In genomic region chr1:154137888-154138287, GRCh38 we compare ENCODE assay signal across 22 cellular contexts. TPM values are rescaled to one million over a fixed set of nuclear protein-coding genes. Genes with fewer than 3 reads are reported as not detected.
"Had no signal": no experiment of that assay in that cellular context is flagged by ENCODE, and none has a peak within 500 bp of the region (broad histone marks: within the 10 kb centered on the region; RNA-seq: fewer than 3 reads in every experiment).

No MANE protein-coding gene starts in this region.

- DNase-seq: IMR-90, Kasumi-1, MM.1S, NCI-H1092 treated with DMSO at 0.1 percent for 48 hours, NCI-H1436, NCI-H187, NCI-H2029, NCI-H2081 treated with DMSO at 0.1 percent for 48 hours, NCI-H2171, NCI-H226, NCI-H446, NCI-H510A, NCI-H524 treated with DMSO at 0.1 percent for 48 hours, NCI-H69, NCI-H774, Right ventricle myocardium superior, RPMI8226, SIG-M5 had no signal

- ATAC-seq: HepG2 had no signal

RNA-seq across cellular contexts. Expression of gene NUP210L, which starts 17.0 kb away (rescaled TPM):
- total RNA-seq: HepG2, HT1080, M059J, SJSA1 had no signal
